In the genomic region with DNA sequence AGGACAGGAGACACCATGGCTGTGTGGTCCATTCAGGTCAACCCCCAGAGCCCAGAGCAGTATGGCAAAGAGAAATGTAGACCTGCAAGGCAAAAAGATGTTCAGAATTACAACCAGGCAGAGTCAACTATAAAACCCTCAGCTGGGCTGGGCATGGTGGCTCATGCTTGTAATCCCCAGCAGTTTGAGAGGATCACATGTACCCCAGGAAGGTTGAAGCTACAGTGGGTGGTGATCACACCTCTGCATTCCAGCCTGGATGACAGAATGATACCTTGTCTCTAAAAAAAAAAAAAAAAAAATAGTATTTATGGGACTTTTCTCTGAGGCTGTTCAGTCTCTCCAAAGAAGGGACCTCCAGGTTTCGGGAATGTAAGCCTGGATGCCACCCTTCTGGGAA, we compare ENCODE assay signal across 22 cellular contexts. TPM values are rescaled to one million over a fixed set of nuclear protein-coding genes. Genes with fewer than 3 reads are reported as not detected.
DNase-seq lines count a peak whose midpoint lies in the region; ATAC-seq and TF ChIP-seq lines count a peak whose summit lies in the region.
"Had no signal": no experiment of that assay in that cellular context is flagged by ENCODE, and none has a peak within 500 bp of the region (broad histone marks: within the 10 kb centered on the region; RNA-seq: fewer than 3 reads in every experiment).

No MANE protein-coding gene starts in this region.

- H3K9me2 ChIP-seq in GM23338 (ENCODE audit: insufficient read depth), result no peaks in the 10 kb centered on the region

- H3K9me3 Mint-ChIP-seq in GM23338 (no peaks in the 10 kb centered on the region), brain (no peaks in the 10 kb centered on the region)
- H3K9me3 Mint-ChIP-seq: CD4-positive, CD25-positive, alpha-beta regulatory T cell; CD8-positive, alpha-beta T cell; H9 had no signal

- H3K27me3 Mint-ChIP-seq in GM23338 (ENCODE audit: insufficient read depth, low read depth, poor library complexity) (peaks cover 4% of the 10 kb centered on the region), brain (no peaks in the 10 kb centered on the region)
- H3K27me3 Mint-ChIP-seq: B cell; CD4-positive, CD25-positive, alpha-beta regulatory T cell had no signal

- intact Hi-C loops in head of caudate nucleus (cut with DNase I), result no loop called here
- intact Hi-C loops in lower lobe of right lung (cut with DNase I), result no loop called here

- no peaks in the 10 kb centered on the region for H3K79me2 ChIP-seq in GM23338 (replicated peaks; ENCODE audit: insufficient read depth)

- H3K4me1 ChIP-seq in GM23338 (ENCODE audit: insufficient read depth) (no peaks in the 10 kb centered on the region), lower lobe of right lung (no peaks in the 10 kb centered on the region)

- no peak overlapping the region for H3K27ac Mint-ChIP-seq in GM23338
- H3K27ac Mint-ChIP-seq in brain, result peak overlapping the region in 4 of 5 experiments; percentile 13 to 90 (median 68)
- H3K27ac Mint-ChIP-seq: B cell; CD4-positive, CD25-positive, alpha-beta regulatory T cell; CD8-positive, alpha-beta T cell; H9 had no signal

- H3K4me3 Mint-ChIP-seq in GM23338 (no peak overlapping the region), brain (no peak overlapping the region)
- H3K4me3 Mint-ChIP-seq: B cell; CD4-positive, CD25-positive, alpha-beta regulatory T cell; CD8-positive, alpha-beta T cell; H9 had no signal

- DNase-seq in GM23338 (ENCODE audit: low spot score) (no peak), head of caudate nucleus (peak in 28 of 42 donors; percentile 12 to 72 (median 34)), putamen (ENCODE audit: low spot score) (peak; percentile 45), GM19238 (ENCODE audit: insufficient read length, low spot score) (no peak), lower lobe of right lung (no peak)
- DNase-seq: Caco-2; CD4-positive, CD25-positive, alpha-beta regulatory T cell; CD8-positive, alpha-beta T cell; DMS153; DMS79; EL; GDM1; H9 had no signal

- H3K27ac ChIP-seq in GM23338 (ENCODE audit: low read depth), result no peak overlapping the region
- no peak overlapping the region for H3K27ac ChIP-seq in lower lobe of right lung
- H3K27ac ChIP-seq: 22Rv1, BLaER1, C4-2B had no signal

- peak overlapping the region; percentile 92 for H2AFZ ChIP-seq in GM23338

- H3F3A ChIP-seq in GM23338 (replicated peaks; ENCODE audit: low read depth), result no peaks in the 10 kb centered on the region

- no peak overlapping the region for H3K4me3 ChIP-seq in GM23338
- no peak overlapping the region for H3K4me3 ChIP-seq in lower lobe of right lung
- H3K4me3 ChIP-seq: BLaER1, GM12878 had no signal

- H3K36me3 ChIP-seq in GM23338 (ENCODE audit: insufficient read depth), result no peaks in the 10 kb centered on the region
- H3K36me3 ChIP-seq in lower lobe of right lung, result no peaks in the 10 kb centered on the region
- H3K36me3 ChIP-seq: BLaER1 had no signal

- H3K9me3 ChIP-seq in lower lobe of right lung, result no peaks in the 10 kb centered on the region
- H3K9me3 ChIP-seq: BLaER1, Caco-2 had no signal

- ATAC-seq in GM23338 (no peak), GM18519 (IDR thresholded peaks at IDR 0.05; ENCODE audit: low FRiP score, unreplicated experiment) (no peak), lower lobe of right lung (no peak)
- ATAC-seq: CD8-positive, alpha-beta T cell; GM12878; HCT116 had no signal

- no peaks in the 10 kb centered on the region for H3K36me3 Mint-ChIP-seq in GM23338 (ENCODE audit: low read depth)
- H3K36me3 Mint-ChIP-seq in brain, result no peaks in the 10 kb centered on the region
- H3K36me3 Mint-ChIP-seq: CD4-positive, CD25-positive, alpha-beta regulatory T cell; CD8-positive, alpha-beta T cell had no signal

- H3K4me1 Mint-ChIP-seq in GM23338 (no peaks in the 10 kb centered on the region), brain (peaks cover 8% of the 10 kb centered on the region)
- H3K4me1 Mint-ChIP-seq: B cell; CD4-positive, CD25-positive, alpha-beta regulatory T cell; H9 had no signal

- no peak overlapping the region for H3K4me2 ChIP-seq in GM23338
- H3K4me2 ChIP-seq: BLaER1 had no signal

- H4K20me1 ChIP-seq in GM23338 (replicated peaks; ENCODE audit: insufficient read depth), result no peaks in the 10 kb centered on the region
- H4K20me1 ChIP-seq: BLaER1 had no signal

- H3K27me3 ChIP-seq in GM23338 (ENCODE audit: insufficient read depth), result no peaks in the 10 kb centered on the region
- H3K27me3 ChIP-seq in lower lobe of right lung (ENCODE audit: low read depth), result no peaks in the 10 kb centered on the region
- H3K27me3 ChIP-seq: BLaER1 had no signal

- TF ChIP-seq CTCF in GM23338 (conservative IDR thresholded peaks at IDR 0.05; ENCODE audit: low read depth in 2 of 2) (no peak), brain (conservative IDR thresholded peaks at IDR 0.05) (no peak), lower lobe of right lung (IDR thresholded peaks at IDR 0.05) (no peak)

TF ChIP-seq in GM23338, 12 proteins besides CTCF, POLR2A, EP300 and RAD21:
- TF ChIP-seq EZH2 (IDR thresholded peaks at IDR 0.05; ENCODE audit: low read depth, unreplicated experiment) (no peak), JUNB (IDR thresholded peaks at IDR 0.05; ENCODE audit: unreplicated experiment) (no peak), ZNF331 (CRISPR knock-in tag; IDR thresholded peaks at IDR 0.05; ENCODE audit: low read depth) (no peak), EZH2phosphoT487 (IDR thresholded peaks at IDR 0.05; ENCODE audit: unreplicated experiment) (no peak)
- TF ChIP-seq, protein P1, sequence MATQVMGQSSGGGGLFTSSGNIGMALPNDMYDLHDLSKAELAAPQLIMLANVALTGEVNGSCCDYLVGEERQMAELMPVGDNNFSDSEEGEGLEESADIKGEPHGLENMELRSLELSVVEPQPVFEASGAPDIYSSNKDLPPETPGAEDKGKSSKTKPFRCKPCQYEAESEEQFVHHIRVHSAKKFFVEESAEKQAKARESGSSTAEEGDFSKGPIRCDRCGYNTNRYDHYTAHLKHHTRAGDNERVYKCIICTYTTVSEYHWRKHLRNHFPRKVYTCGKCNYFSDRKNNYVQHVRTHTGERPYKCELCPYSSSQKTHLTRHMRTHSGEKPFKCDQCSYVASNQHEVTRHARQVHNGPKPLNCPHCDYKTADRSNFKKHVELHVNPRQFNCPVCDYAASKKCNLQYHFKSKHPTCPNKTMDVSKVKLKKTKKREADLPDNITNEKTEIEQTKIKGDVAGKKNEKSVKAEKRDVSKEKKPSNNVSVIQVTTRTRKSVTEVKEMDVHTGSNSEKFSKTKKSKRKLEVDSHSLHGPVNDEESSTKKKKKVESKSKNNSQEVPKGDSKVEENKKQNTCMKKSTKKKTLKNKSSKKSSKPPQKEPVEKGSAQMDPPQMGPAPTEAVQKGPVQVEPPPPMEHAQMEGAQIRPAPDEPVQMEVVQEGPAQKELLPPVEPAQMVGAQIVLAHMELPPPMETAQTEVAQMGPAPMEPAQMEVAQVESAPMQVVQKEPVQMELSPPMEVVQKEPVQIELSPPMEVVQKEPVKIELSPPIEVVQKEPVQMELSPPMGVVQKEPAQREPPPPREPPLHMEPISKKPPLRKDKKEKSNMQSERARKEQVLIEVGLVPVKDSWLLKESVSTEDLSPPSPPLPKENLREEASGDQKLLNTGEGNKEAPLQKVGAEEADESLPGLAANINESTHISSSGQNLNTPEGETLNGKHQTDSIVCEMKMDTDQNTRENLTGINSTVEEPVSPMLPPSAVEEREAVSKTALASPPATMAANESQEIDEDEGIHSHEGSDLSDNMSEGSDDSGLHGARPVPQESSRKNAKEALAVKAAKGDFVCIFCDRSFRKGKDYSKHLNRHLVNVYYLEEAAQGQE (IDR thresholded peaks at IDR 0.05; ENCODE audit: unreplicated experiment), result no peak

RNA-seq across cellular contexts. Expression of a gene that starts 18.4 kb away (rescaled TPM):
- total RNA-seq in GM23338 (2014; rRNA removed; shearing (Covaris generic)), result 432 and 447 TPM in 2 replicates
- polyA plus RNA-seq in GM23338 (2016; fragmentation: Nextera tagmentation; extraction: Ambion mirVana), result 428 and 467 TPM in 2 replicates
- 162 TPM for polyA plus RNA-seq in brain (ENCODE audit: insufficient read depth, low read depth, low replicate concordance)
- 251 TPM for total RNA-seq in lower lobe of right lung

RNA-seq across cellular contexts. Expression of a gene that starts 36.2 kb away (rescaled TPM):
- total RNA-seq in GM23338 (2014; rRNA removed; shearing (Covaris generic)), result 0.24 TPM in 1 of 2 replicates, not detected in the other
- 0.23 TPM in 1 of 2 replicates, not detected in the other for polyA plus RNA-seq in GM23338 (2016; fragmentation: Nextera tagmentation; extraction: Ambion mirVana)
- not detected for polyA plus RNA-seq in brain (ENCODE audit: insufficient read depth, low read depth, low replicate concordance)
- not detected for total RNA-seq in lower lobe of right lung
- total RNA-seq: B cell; Caco-2; CD4-positive, CD25-positive, alpha-beta regulatory T cell; CD8-positive, alpha-beta T cell; GM12878; H4 had no signal

RNA-seq across cellular contexts. Expression of a gene that starts 53.6 kb away (rescaled TPM):
- 31.6 and 43.6 TPM in 2 replicates for total RNA-seq in GM23338 (2014; rRNA removed; shearing (Covaris generic))
- polyA plus RNA-seq in GM23338 (2016; fragmentation: Nextera tagmentation; extraction: Ambion mirVana) (12.0 and 16.5 TPM in 2 replicates), brain (ENCODE audit: insufficient read depth, low read depth, low replicate concordance) (6.5 TPM)
- 38.3 TPM for total RNA-seq in lower lobe of right lung

RNA-seq across cellular contexts. Expression of a gene that starts 54.0 kb away (rescaled TPM):
- total RNA-seq in GM23338 (2014; rRNA removed; shearing (Covaris generic)), result 16.2 and 18.6 TPM in 2 replicates
- 9.4 and 11.5 TPM in 2 replicates for polyA plus RNA-seq in GM23338 (2016; fragmentation: Nextera tagmentation; extraction: Ambion mirVana)
- 5.6 TPM for polyA plus RNA-seq in brain (ENCODE audit: insufficient read depth, low read depth, low replicate concordance)
- total RNA-seq in lower lobe of right lung, result 32.1 TPM

Comparison
In these comparisons a context has a peak if more than half of its experiments do, and no peak if none do; other contexts are left out.
1. DNase-seq: peak in head of caudate nucleus (28 of 42) and putamen (single experiment); none in GM23338 (single experiment), GM19238 (single experiment) and lower lobe of right lung (single experiment).